In genomic region chr1:52554756-52555155, GRCh38 we compare ENCODE assay signal across 1 cellular context.
TF ChIP-seq lines count a peak whose summit lies in the region.

No MANE protein-coding gene starts in this region.

TF ChIP-seq in GM23338, 12 proteins besides CTCF, POLR2A, EP300 and RAD21:
- TF ChIP-seq ZNF462 (CRISPR knock-in tag; IDR thresholded peaks at IDR 0.05) (no peak), NANOG (IDR thresholded peaks at IDR 0.05; ENCODE audit: borderline replicate concordance) (no peak; the same call in 1 of the 2 replicates), ZNF114 (CRISPR knock-in tag; IDR thresholded peaks at IDR 0.05) (no peak), EZH2 (IDR thresholded peaks at IDR 0.05; ENCODE audit: low read depth, unreplicated experiment) (no peak), CREB1 (CRISPR knock-in tag; IDR thresholded peaks at IDR 0.05; ENCODE audit: low read depth) (no peak), POLR2AphosphoS5 (IDR thresholded peaks at IDR 0.05; ENCODE audit: low read depth) (no peak), STAT1 (IDR thresholded peaks at IDR 0.05; ENCODE audit: unreplicated experiment) (no peak), ZNF331 (CRISPR knock-in tag; IDR thresholded peaks at IDR 0.05; ENCODE audit: low read depth) (no peak), EZH2phosphoT487 (IDR thresholded peaks at IDR 0.05; ENCODE audit: unreplicated experiment) (no peak), ETS1 (IDR thresholded peaks at IDR 0.05) (no peak), REST (IDR thresholded peaks at IDR 0.05; ENCODE audit: unreplicated experiment) (no peak), JUNB (IDR thresholded peaks at IDR 0.05; ENCODE audit: unreplicated experiment) (no peak)
